17 cellular contexts compared by ENCODE assay signal in genomic region chr9:110464321-110464720, GRCh38.
DNase-seq lines count a peak whose midpoint lies in the region; ATAC-seq and TF ChIP-seq lines count a peak whose summit lies in the region.
"Had no signal": no experiment of that assay in that cellular context is flagged by ENCODE, and none has a peak within 500 bp of the region (broad histone marks: within the 10 kb centered on the region; RNA-seq: fewer than 3 reads in every experiment).

No MANE protein-coding gene starts in this region.

- H3K4ac ChIP-seq in mesenchymal stem cell (ENCODE audit: low read depth in 1 of 2, low read length in 2 of 2) = no peak overlapping the region

- no peak overlapping the region for H2BK15ac ChIP-seq in mesenchymal stem cell (ENCODE audit: low read depth, poor library complexity, severe bottlenecking)

- H3K9me3 ChIP-seq in PC-3 (ENCODE audit: low read length) (no peaks in the 10 kb centered on the region), mesenchymal stem cell (ENCODE audit: control insufficient read depth, low read length) (no peaks in the 10 kb centered on the region), testis (no peaks in the 10 kb centered on the region)
- H3K9me3 ChIP-seq: suprapubic skin had no signal

- no peak overlapping the region for H2BK5ac ChIP-seq in mesenchymal stem cell (ENCODE audit: low read depth, low read length, poor library complexity, severe bottlenecking)

- H2BK120ac ChIP-seq in mesenchymal stem cell (ENCODE audit: low read depth, low read length) = no peak overlapping the region

- H3K4me3 ChIP-seq in PC-3 (ENCODE audit: low read length) = no peak overlapping the region
- no peak overlapping the region for H3K4me3 ChIP-seq in mesenchymal stem cell (ENCODE audit: insufficient read depth in 1 of 2, low read depth in 1 of 2, low read length in 2 of 2)
- H3K4me3 ChIP-seq in testis = no peak overlapping the region
- H3K4me3 ChIP-seq: coronary artery, suprapubic skin had no signal

- no peaks in the 10 kb centered on the region for H3K79me1 ChIP-seq in mesenchymal stem cell (replicated peaks; ENCODE audit: low read length, poor library complexity, severe bottlenecking)

- H3K9ac ChIP-seq in PC-3 (ENCODE audit: low read length) = no peak overlapping the region
- no peak overlapping the region for H3K9ac ChIP-seq in mesenchymal stem cell (ENCODE audit: low read length)

- H3K4me1 ChIP-seq in PC-3 (ENCODE audit: insufficient read depth, low read length) (no peaks in the 10 kb centered on the region), mesenchymal stem cell (ENCODE audit: control insufficient read depth, insufficient read depth, low read depth, low read length) (no peaks in the 10 kb centered on the region), testis (no peaks in the 10 kb centered on the region)
- H3K4me1 ChIP-seq: suprapubic skin had no signal

- H3K18ac ChIP-seq in mesenchymal stem cell (ENCODE audit: low read depth in 1 of 2, low read length in 2 of 2) = no peak overlapping the region

- H3K36me3 ChIP-seq in PC-3 (ENCODE audit: low read depth, low read length) (no peaks in the 10 kb centered on the region), mesenchymal stem cell (ENCODE audit: control insufficient read depth in 1 of 2, insufficient read depth in 2 of 2, low read depth in 1 of 2, low read length in 2 of 2) (peaks cover 0 to 44% of the 10 kb centered on the region in 2 experiments), testis (ENCODE audit: low read depth, missing control alignments) (no peaks in the 10 kb centered on the region)
- H3K36me3 ChIP-seq: brain microvascular endothelial cell, suprapubic skin had no signal

- H3K27me3 ChIP-seq in PC-3 (ENCODE audit: low read length) (no peaks in the 10 kb centered on the region), mesenchymal stem cell (ENCODE audit: control insufficient read depth in 1 of 2, insufficient read depth in 1 of 2, low read length in 2 of 2) (no peaks in the 10 kb centered on the region), testis (no peaks in the 10 kb centered on the region)
- H3K27me3 ChIP-seq: brain microvascular endothelial cell, suprapubic skin had no signal

- DNase-seq in EH (ENCODE audit: low read depth) (peak; percentile 17), HT-29 (ENCODE audit: low spot score) (peak; percentile 28), PC-3 (no peak), mesenchymal stem cell (peak; percentile 10), testis (no peak), left lobe of liver (ENCODE audit: low spot score) (no peak)
- DNase-seq: activated CD4-positive, CD25-positive, alpha-beta regulatory T cell treated with anti-CD3 and anti-CD28 coated beads, Interleukin-2, amount 50 U/mL, for 72 hours; activated naive CD8-positive, alpha-beta T cell treated with anti-CD3 and anti-CD28 coated beads, Interleukin-2, amount 10 ng/mL, durations not matched to agents 7 days and 5 days; brain microvascular endothelial cell; kidney glomerular epithelial cell; NCI-H187 treated with DMSO at 0.1 percent for 48 hours; NCI-H446 treated with DMSO at 0.1 percent for 48 hours; SIG-M5; stimulated activated CD8-positive, alpha-beta memory T cell treated with anti-CD3 and anti-CD28 coated beads, Interleukin-4, amount 100 ng/mL, for 48 hours had no signal

- CTCF ChIA-PET in PC-3 (lab: Charles Lee) = no interaction called here

- no TSS peak for BruUV-seq in PC-3 (replicated peaks; lab: Mats Ljungman, UMichigan)

- POLR2A ChIA-PET in PC-3 (lab: Charles Lee; ENCODE audit: unreplicated experiment) = no interaction called here

- no peak overlapping the region for H3K27ac ChIP-seq in PC-3 (ENCODE audit: low read length)
- no peak overlapping the region for H3K27ac ChIP-seq in mesenchymal stem cell (ENCODE audit: low read length, poor library complexity, severe bottlenecking)
- no peak overlapping the region for H3K27ac ChIP-seq in testis
- H3K27ac ChIP-seq: brain microvascular endothelial cell, coronary artery, suprapubic skin had no signal

- H4K91ac ChIP-seq in mesenchymal stem cell (ENCODE audit: low read length) = no peak overlapping the region

- H3K79me2 ChIP-seq in PC-3 (ENCODE audit: low read length) = no peaks in the 10 kb centered on the region

- intact Hi-C loops in PC-3 (cut with micrococcal nuclease) = no loop called here
- intact Hi-C loops in testis (cut with DNase I; ENCODE audit: low total_unique reads) = no loop called here

- no peak for TF ChIP-seq POLR2A in testis (IDR thresholded peaks at IDR 0.05)

- H3F3A ChIP-seq in PC-3 (ENCODE audit: low read length, unreplicated experiment) = no peaks in the 10 kb centered on the region

- H3K4me2 ChIP-seq in PC-3 (ENCODE audit: low read length) (no peak overlapping the region), mesenchymal stem cell (ENCODE audit: low read length, poor library complexity, severe bottlenecking) (no peak overlapping the region)

- WGBS in mesenchymal stem cell = 50% methylated on average over 1 of the region's 1 CpG
- 89 to 93% methylated on average over 1 of the region's 1 CpG for WGBS in testis, 2 donors

- no peaks in the 10 kb centered on the region for H4K20me1 ChIP-seq in PC-3 (ENCODE audit: low read length)

- no peak overlapping the region for H3K23ac ChIP-seq in mesenchymal stem cell (ENCODE audit: low read length in 2 of 2)

- no peak for ATAC-seq in PC-3
- ATAC-seq in HG03175 (IDR thresholded peaks at IDR 0.05; ENCODE audit: unreplicated experiment) = no peak
- no peak for ATAC-seq in left lobe of liver

- H2AFZ ChIP-seq in PC-3 (ENCODE audit: low read length) = 0 out of 2 replicates have a peak overlapping the region, but pooled peaks have one; percentile 54
- H2AFZ ChIP-seq in mesenchymal stem cell (ENCODE audit: low read depth, low read length) = no peak overlapping the region

- H2BK12ac ChIP-seq in mesenchymal stem cell (ENCODE audit: low read length in 2 of 2) = no peak overlapping the region

- H4K8ac ChIP-seq in mesenchymal stem cell (ENCODE audit: low read length) = no peak overlapping the region

- no peak for TF ChIP-seq CTCF in PC-3 (conservative IDR thresholded peaks at IDR 0.05; ENCODE audit: low read depth, low read length)
- TF ChIP-seq CTCF in testis (IDR thresholded peaks at IDR 0.05) = no peak

- H3K14ac ChIP-seq in mesenchymal stem cell (ENCODE audit: low read length in 2 of 2) = no peak overlapping the region

- H3K9me2 ChIP-seq in PC-3 (replicated peaks; ENCODE audit: low read length) = no peaks in the 10 kb centered on the region

- no peak overlapping the region for H2AK5ac ChIP-seq in mesenchymal stem cell (ENCODE audit: low read length, severe bottlenecking)

Comparison
In these comparisons a context has a peak if more than half of its experiments do, and no peak if none do; other contexts are left out.
1. DNase-seq: peak in EH (single experiment), HT-29 (single experiment) and mesenchymal stem cell (single experiment); none in PC-3 (single experiment), testis (single experiment) and left lobe of liver (single experiment).